In the genomic region with DNA sequence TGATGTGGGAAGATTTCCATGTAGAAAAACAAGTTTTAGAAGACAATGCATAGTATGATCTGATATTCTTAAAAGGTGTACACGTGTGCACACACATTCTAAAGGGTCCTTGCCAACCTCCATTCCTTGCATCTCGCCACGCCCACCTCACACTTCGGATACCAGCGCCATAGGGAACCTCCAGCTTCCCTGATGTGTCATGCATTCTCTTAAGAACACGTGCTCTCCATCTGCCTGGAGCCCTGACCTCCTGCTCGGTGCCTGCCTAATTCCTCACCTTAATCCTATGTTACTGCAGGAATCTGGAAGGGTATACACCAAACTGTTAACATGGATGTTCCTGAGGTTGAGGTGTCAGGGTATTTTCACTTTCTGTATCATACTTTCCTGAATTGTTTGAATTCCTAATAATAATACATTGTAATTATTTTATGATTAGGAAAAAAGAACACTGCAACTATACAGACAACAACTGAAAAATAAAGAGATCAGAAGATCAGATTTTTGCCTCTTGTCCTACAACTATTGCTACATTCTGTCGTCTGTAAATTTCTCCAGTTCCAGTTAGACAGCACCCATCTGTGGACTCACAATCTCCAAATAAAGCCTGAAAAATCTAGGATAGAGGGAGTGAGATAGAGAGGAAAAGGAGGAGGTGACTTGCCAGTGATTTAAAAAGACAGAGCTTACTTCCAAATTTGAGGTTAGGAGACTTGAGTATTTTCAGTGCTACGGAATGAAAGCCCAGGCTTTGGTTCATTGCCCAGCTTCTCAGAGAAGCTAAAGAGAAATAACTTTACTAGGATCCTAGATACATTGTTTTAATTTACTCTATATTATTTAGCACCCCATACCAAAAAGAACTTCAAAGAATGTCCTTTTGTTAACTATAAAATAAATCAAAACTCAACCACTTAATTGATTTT, we compare ENCODE assay signal across 1 cellular context.
TF ChIP-seq lines count a peak whose summit lies in the region.

No MANE protein-coding gene starts in this region.

TF ChIP-seq in SK-N-SH treated with all-trans-retinoic acid at 6 μM for 48 hours, 23 proteins besides CTCF, POLR2A, EP300 and RAD21 (continued from another document):
- TF ChIP-seq CREB5 (CRISPR knock-in tag; IDR thresholded peaks at IDR 0.05; ENCODE audit: low read depth): no peak
